Comparison of ENCODE assay signal across 18 cellular contexts in genomic region chr17:57620576-57620975, GRCh38.
"Had no signal": no experiment of that assay in that cellular context is flagged by ENCODE, and none has a peak within 500 bp of the region (broad histone marks: within the 10 kb centered on the region; RNA-seq: fewer than 3 reads in every experiment).

No MANE protein-coding gene starts in this region.

- H3K9me3 ChIP-seq: esophagus muscularis mucosa, gastrocnemius medialis, sigmoid colon, suprapubic skin, thyroid gland, upper lobe of left lung, vagina had no signal

- H3K9me3 Mint-ChIP-seq: dendritic cell treated with granulocyte-macrophage colony-stimulating factor and Interleukin-4, amounts not matched to agents 40 ng/mL and 50 ng/mL, for 4 days; effector memory CD8-positive, alpha-beta T cell had no signal

- DNase-seq: effector memory CD8-positive, alpha-beta T cell; gastrocnemius medialis; heart right ventricle; hypothalamus; mammary epithelial cell; nephron progenitor cell; sigmoid colon; stimulated activated CD4-positive, alpha-beta T cell treated with anti-CD3 and anti-CD28 coated beads, Interleukin-2, amount 100 ng/mL, for 48 hours; stimulated activated naive CD8-positive, alpha-beta T cell treated with anti-CD3 and anti-CD28 coated beads, Interleukin-15, Interleukin-2, amounts not matched to agents 100 U/mL and 50 U/mL, for 24 hours; thyroid gland; upper lobe of left lung had no signal

- H3K4me3 ChIP-seq: esophagus muscularis mucosa, gastrocnemius medialis, heart right ventricle, sigmoid colon, skin epidermis, suprapubic skin, thyroid gland, upper lobe of left lung, vagina had no signal

- H3K4me3 Mint-ChIP-seq: dendritic cell treated with granulocyte-macrophage colony-stimulating factor and Interleukin-4, amounts not matched to agents 40 ng/mL and 50 ng/mL, for 4 days; effector memory CD8-positive, alpha-beta T cell; nephron progenitor cell had no signal

- ATAC-seq: effector memory CD8-positive, alpha-beta T cell; gastrocnemius medialis; heart right ventricle; left lobe of liver; stimulated activated naive CD8-positive, alpha-beta T cell treated with anti-CD3 and anti-CD28 coated beads, Interleukin-15, Interleukin-2, amounts not matched to agents 100 U/mL and 50 U/mL, for 24 hours had no signal

- H3K4me1 ChIP-seq: vagina had no signal

- H3K27ac ChIP-seq: epithelial cell of prostate, esophagus muscularis mucosa, gastrocnemius medialis, heart right ventricle, sigmoid colon, skin epidermis, suprapubic skin, thyroid gland, upper lobe of left lung, vagina had no signal

- H3K36me3 ChIP-seq: gastrocnemius medialis, thyroid gland, vagina had no signal

- H3K27me3 ChIP-seq: esophagus muscularis mucosa, gastrocnemius medialis, heart right ventricle, sigmoid colon, suprapubic skin, thyroid gland, upper lobe of left lung, vagina had no signal

- H3K27ac Mint-ChIP-seq: nephron progenitor cell had no signal
